8 cellular contexts compared by ENCODE assay signal in genomic region chr19:37654118-37654517, GRCh38. TPM values are rescaled to one million over a fixed set of nuclear protein-coding genes. Genes with fewer than 3 reads are reported as not detected.
DNase-seq lines count a peak whose midpoint lies in the region; ATAC-seq and TF ChIP-seq lines count a peak whose summit lies in the region.

No MANE protein-coding gene starts in this region.

- no peak overlapping the region for H3K4ac ChIP-seq in neuronal stem cell (ENCODE audit: low read length)

- peaks cover 20% of the 10 kb centered on the region for H3K4me1 Mint-ChIP-seq in Caco-2 (ENCODE audit: low read depth, unreplicated experiment)

- POLR2A ChIA-PET in Caco-2 (lab: Charles Lee) = no interaction called here

- peaks cover 42% of the 10 kb centered on the region for H3K36me3 Mint-ChIP-seq in Caco-2 (ENCODE audit: insufficient read depth, unreplicated experiment)

- no peak overlapping the region for H3K9ac ChIP-seq in neuronal stem cell (ENCODE audit: low read depth, low read length, poor library complexity)

- no peak overlapping the region for H2BK12ac ChIP-seq in neuronal stem cell (ENCODE audit: low read length)

- H3K9me3 ChIP-seq in Caco-2 (peaks cover 3% of the 10 kb centered on the region; the same call in 1 of the 2 replicates), ectodermal cell (ENCODE audit: control insufficient read depth, low read length) (no peaks in the 10 kb centered on the region), neuronal stem cell (replicated peaks in 1 of 2; ENCODE audit: control insufficient read depth in 2 of 2, insufficient read depth in 1 of 2, low read depth in 1 of 2, low read length in 2 of 2) (peaks cover 2 to 55% of the 10 kb centered on the region in 2 donors)

- H3K18ac ChIP-seq in neuronal stem cell (ENCODE audit: low read length) = no peak overlapping the region

- H4K91ac ChIP-seq in neuronal stem cell (ENCODE audit: low read depth, low read length, poor library complexity) = no peak overlapping the region

- H3K4me2 ChIP-seq in neuronal stem cell (ENCODE audit: insufficient read depth, low read length, poor library complexity, severe bottlenecking) = peak overlapping the region; percentile 67

- ATAC-seq in HG03432 (IDR thresholded peaks at IDR 0.05; ENCODE audit: unreplicated experiment) (no peak), GM21528 (IDR thresholded peaks at IDR 0.05; ENCODE audit: low FRiP score, unreplicated experiment) (no peak)

- 60 to 61% methylated on average over 5 of the region's 5 CpGs for WGBS in ectodermal cell, 2 experiments
- WGBS in neuronal stem cell (ENCODE audit: extremely low coverage in 2 of 2, insufficient read length in 2 of 2, insufficient replicate concordance in 1 of 2), 2 donors = no CpG with 5 or more reads among the region's 5 CpGs

- no peaks in the 10 kb centered on the region for H3K27me3 Mint-ChIP-seq in Caco-2 (ENCODE audit: insufficient read depth, unreplicated experiment)

- no peak for DNase-seq in Caco-2
- DNase-seq in NCI-H187 treated with DMSO at 0.1 percent for 48 hours (lab: John Stamatoyannopoulos, UW) = peak; percentile 36
- no peak for DNase-seq in neuronal stem cell (ENCODE audit: low spot score)
- no peak for DNase-seq in 8988T
- no peak for DNase-seq in cerebellar nuclear complex (lab: John Stamatoyannopoulos, UW)

- H3K4me3 Mint-ChIP-seq in Caco-2 (ENCODE audit: unreplicated experiment) = peak overlapping the region; percentile 84

- H3K36me3 ChIP-seq in Caco-2 (ENCODE audit: control insufficient read depth, insufficient read depth, low read length) = no peaks in the 10 kb centered on the region
- H3K36me3 ChIP-seq in ectodermal cell (ENCODE audit: control insufficient read depth, insufficient read depth, low read length) = no peaks in the 10 kb centered on the region
- peaks cover 2 to 33% of the 10 kb centered on the region in 2 donors for H3K36me3 ChIP-seq in neuronal stem cell (replicated peaks in 1 of 2; ENCODE audit: control insufficient read depth in 2 of 2, insufficient read depth in 2 of 2, low read length in 2 of 2)

- peak overlapping the region; percentile 97 for H2AFZ ChIP-seq in neuronal stem cell (ENCODE audit: low read length)

- BruUV-seq in Caco-2 (replicated peaks; lab: Mats Ljungman, UMichigan) = TSS peak; percentile 61

- no peak for TF ChIP-seq CTCF in Caco-2 (IDR thresholded peaks at IDR 0.05; ENCODE audit: insufficient read depth in 1 of 2, low read depth in 1 of 2, low read length in 1 of 2, severe bottlenecking in 1 of 2, unreplicated experiment in 1 of 2)

- intact Hi-C loops in Caco-2 (cut with micrococcal nuclease; ENCODE audit: unreplicated experiment) = loop anchor here (2.0 kb wide), 2 partner anchors 65 to 125 kb away; partner anchors contain the start of genes ZNF573 and ZNF607

- H3K27ac Mint-ChIP-seq in Caco-2 (ENCODE audit: unreplicated experiment) = peak overlapping the region; percentile 97

- H3K4me1 ChIP-seq in Caco-2 = no peaks in the 10 kb centered on the region; the same call in 1 of the 2 replicates
- H3K4me1 ChIP-seq in ectodermal cell (ENCODE audit: control insufficient read depth, insufficient read depth, low read length) = peaks cover 5% of the 10 kb centered on the region
- peaks cover 0 to 3% of the 10 kb centered on the region in 2 donors for H3K4me1 ChIP-seq in neuronal stem cell (ENCODE audit: control insufficient read depth in 2 of 2, insufficient read depth in 1 of 2, low read depth in 1 of 2, low read length in 2 of 2)

- CTCF ChIA-PET in Caco-2 (lab: Charles Lee) = no interaction called here

- H3K27ac ChIP-seq in ectodermal cell (ENCODE audit: insufficient read depth, low read depth, low read length, poor library complexity, severe bottlenecking) (peak overlapping the region; percentile 68), neuronal stem cell (replicated peaks; ENCODE audit: low read length) (peak overlapping the region; percentile 96)

- H4K8ac ChIP-seq in neuronal stem cell (ENCODE audit: low read depth, low read length) = no peak overlapping the region

- peak overlapping the region; percentile 100 for H3K4me3 ChIP-seq in Caco-2 (ENCODE audit: low read depth, low read length)
- H3K4me3 ChIP-seq in ectodermal cell (ENCODE audit: insufficient read depth, low read depth, low read length) = peak overlapping the region; percentile 86
- peak overlapping the region; percentile 84 to 85 for H3K4me3 ChIP-seq in neuronal stem cell (ENCODE audit: low read length in 2 of 2)

- H2AK5ac ChIP-seq in neuronal stem cell (ENCODE audit: low read depth, low read length) = no peak overlapping the region

- H3K23ac ChIP-seq in neuronal stem cell (ENCODE audit: low read depth, low read length, poor library complexity) = no peak overlapping the region

- no peaks in the 10 kb centered on the region for H3K79me1 ChIP-seq in neuronal stem cell (ENCODE audit: low read depth, low read length)

- no peaks in the 10 kb centered on the region for H3K27me3 ChIP-seq in Caco-2 (replicated peaks; ENCODE audit: control insufficient read depth, insufficient read depth, low read length)
- H3K27me3 ChIP-seq in ectodermal cell (ENCODE audit: control insufficient read depth, insufficient read depth, low read length, poor library complexity, severe bottlenecking) = peaks cover 9% of the 10 kb centered on the region
- no peaks in the 10 kb centered on the region for H3K27me3 ChIP-seq in neuronal stem cell (ENCODE audit: control insufficient read depth in 3 of 3, insufficient read depth in 3 of 3, low read depth in 1 of 3, low read length in 3 of 3)

- no peak overlapping the region for H2BK5ac ChIP-seq in neuronal stem cell (ENCODE audit: low read length)

- peaks cover 16% of the 10 kb centered on the region for H3K9me3 Mint-ChIP-seq in Caco-2 (ENCODE audit: unreplicated experiment)

- no peak overlapping the region for H2BK15ac ChIP-seq in neuronal stem cell (ENCODE audit: low read length)

- H3K14ac ChIP-seq in neuronal stem cell (ENCODE audit: low read length) = no peak overlapping the region

- no peak overlapping the region for H2BK120ac ChIP-seq in neuronal stem cell (ENCODE audit: low read depth, low read length)

RNA-seq across cellular contexts. Expression of gene ZFP30, which starts 1.1 kb away (rescaled TPM):
- total RNA-seq in Caco-2 (2022) = 12.9 and 15.5 TPM in 2 replicates
- 15.6 TPM for polyA plus RNA-seq in ectodermal cell (2013, experiment 1 of 4)
- 16.1 TPM for polyA plus RNA-seq in ectodermal cell (2013, experiment 2 of 4)
- polyA plus RNA-seq in ectodermal cell (2013, experiment 3 of 4) = 13.5 TPM
- polyA plus RNA-seq in ectodermal cell (2013, experiment 4 of 4) = 14.8 TPM
- 10.6 TPM for polyA plus RNA-seq in neuronal stem cell (2013, experiment 1 of 2)
- 10.9 TPM for polyA plus RNA-seq in neuronal stem cell (2013, experiment 2 of 2)

RNA-seq across cellular contexts. Expression of gene ZNF540, which starts 59.4 kb away (rescaled TPM):
- total RNA-seq in Caco-2 (2022) = 0.36 TPM in 1 of 2 replicates, not detected in the other
- 0.70 TPM for polyA plus RNA-seq in ectodermal cell (2013, experiment 1 of 4)
- 1.4 TPM for polyA plus RNA-seq in ectodermal cell (2013, experiment 2 of 4)
- polyA plus RNA-seq in ectodermal cell (2013, experiment 3 of 4) = 0.43 TPM
- polyA plus RNA-seq in ectodermal cell (2013, experiment 4 of 4) = 1.3 TPM
- 0.43 TPM for polyA plus RNA-seq in neuronal stem cell (2013, experiment 1 of 2)
- 0.42 TPM for polyA plus RNA-seq in neuronal stem cell (2013, experiment 2 of 2)

RNA-seq across cellular contexts. Expression of gene ZNF571, which starts 59.5 kb away (rescaled TPM):
- 1.4 and 3.6 TPM in 2 replicates for total RNA-seq in Caco-2 (2022)
- 6.3 TPM for polyA plus RNA-seq in ectodermal cell (2013, experiment 1 of 4)
- polyA plus RNA-seq in ectodermal cell (2013, experiment 2 of 4) = 5.8 TPM
- 5.6 TPM for polyA plus RNA-seq in ectodermal cell (2013, experiment 3 of 4)
- 7.7 TPM for polyA plus RNA-seq in ectodermal cell (2013, experiment 4 of 4)
- polyA plus RNA-seq in neuronal stem cell (2013, experiment 1 of 2) = 4.6 TPM
- polyA plus RNA-seq in neuronal stem cell (2013, experiment 2 of 2) = 4.1 TPM
